Comparison of ENCODE assay signal across 1 cellular context in genomic region chrX:154378059-154378798, GRCh38.
TF ChIP-seq lines count a peak whose summit lies in the region.

No MANE protein-coding gene starts in this region.

TF ChIP-seq in HepG2, 621 proteins besides CTCF, POLR2A, EP300 and RAD21 (continued from another document):
- TF ChIP-seq, protein P1, sequence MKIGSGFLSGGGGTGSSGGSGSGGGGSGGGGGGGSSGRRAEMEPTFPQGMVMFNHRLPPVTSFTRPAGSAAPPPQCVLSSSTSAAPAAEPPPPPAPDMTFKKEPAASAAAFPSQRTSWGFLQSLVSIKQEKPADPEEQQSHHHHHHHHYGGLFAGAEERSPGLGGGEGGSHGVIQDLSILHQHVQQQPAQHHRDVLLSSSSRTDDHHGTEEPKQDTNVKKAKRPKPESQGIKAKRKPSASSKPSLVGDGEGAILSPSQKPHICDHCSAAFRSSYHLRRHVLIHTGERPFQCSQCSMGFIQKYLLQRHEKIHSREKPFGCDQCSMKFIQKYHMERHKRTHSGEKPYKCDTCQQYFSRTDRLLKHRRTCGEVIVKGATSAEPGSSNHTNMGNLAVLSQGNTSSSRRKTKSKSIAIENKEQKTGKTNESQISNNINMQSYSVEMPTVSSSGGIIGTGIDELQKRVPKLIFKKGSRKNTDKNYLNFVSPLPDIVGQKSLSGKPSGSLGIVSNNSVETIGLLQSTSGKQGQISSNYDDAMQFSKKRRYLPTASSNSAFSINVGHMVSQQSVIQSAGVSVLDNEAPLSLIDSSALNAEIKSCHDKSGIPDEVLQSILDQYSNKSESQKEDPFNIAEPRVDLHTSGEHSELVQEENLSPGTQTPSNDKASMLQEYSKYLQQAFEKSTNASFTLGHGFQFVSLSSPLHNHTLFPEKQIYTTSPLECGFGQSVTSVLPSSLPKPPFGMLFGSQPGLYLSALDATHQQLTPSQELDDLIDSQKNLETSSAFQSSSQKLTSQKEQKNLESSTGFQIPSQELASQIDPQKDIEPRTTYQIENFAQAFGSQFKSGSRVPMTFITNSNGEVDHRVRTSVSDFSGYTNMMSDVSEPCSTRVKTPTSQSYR (CRISPR knock-in tag; IDR thresholded peaks at IDR 0.05; ENCODE audit: borderline replicate concordance) = no peak
- TF ChIP-seq CREM (IDR thresholded peaks at IDR 0.05) = no peak
- TF ChIP-seq CREM (CRISPR knock-in tag; IDR thresholded peaks at IDR 0.05) = no peak
- TF ChIP-seq MTERF4 (CRISPR knock-in tag; IDR thresholded peaks at IDR 0.05) = 0 out of 2 replicates have a peak, but pooled peaks have one; percentile 7
- TF ChIP-seq ZNF230 (CRISPR knock-in tag; IDR thresholded peaks at IDR 0.05) = no peak
- no peak for TF ChIP-seq RARG (CRISPR knock-in tag; IDR thresholded peaks at IDR 0.05; ENCODE audit: low read depth)
- TF ChIP-seq MED1 (CRISPR knock-in tag; IDR thresholded peaks at IDR 0.05) = peak; percentile 25; the same call in 1 of the 2 replicates
